In genomic region chr3:182094321-182094720, GRCh38 we compare ENCODE assay signal across 1 cellular context.
TF ChIP-seq lines count a peak whose summit lies in the region.

No MANE protein-coding gene starts in this region.

TF ChIP-seq in H1, 55 proteins besides CTCF, POLR2A, EP300 and RAD21 (continued from another document):
- TF ChIP-seq POLR2AphosphoS5 (IDR thresholded peaks at IDR 0.05; ENCODE audit: low read depth, low read length) (no peak), CBX5 (IDR thresholded peaks at IDR 0.05; ENCODE audit: low read depth, low read length) (no peak)
